Comparison of ENCODE assay signal across 8 cellular contexts in the genomic region with DNA sequence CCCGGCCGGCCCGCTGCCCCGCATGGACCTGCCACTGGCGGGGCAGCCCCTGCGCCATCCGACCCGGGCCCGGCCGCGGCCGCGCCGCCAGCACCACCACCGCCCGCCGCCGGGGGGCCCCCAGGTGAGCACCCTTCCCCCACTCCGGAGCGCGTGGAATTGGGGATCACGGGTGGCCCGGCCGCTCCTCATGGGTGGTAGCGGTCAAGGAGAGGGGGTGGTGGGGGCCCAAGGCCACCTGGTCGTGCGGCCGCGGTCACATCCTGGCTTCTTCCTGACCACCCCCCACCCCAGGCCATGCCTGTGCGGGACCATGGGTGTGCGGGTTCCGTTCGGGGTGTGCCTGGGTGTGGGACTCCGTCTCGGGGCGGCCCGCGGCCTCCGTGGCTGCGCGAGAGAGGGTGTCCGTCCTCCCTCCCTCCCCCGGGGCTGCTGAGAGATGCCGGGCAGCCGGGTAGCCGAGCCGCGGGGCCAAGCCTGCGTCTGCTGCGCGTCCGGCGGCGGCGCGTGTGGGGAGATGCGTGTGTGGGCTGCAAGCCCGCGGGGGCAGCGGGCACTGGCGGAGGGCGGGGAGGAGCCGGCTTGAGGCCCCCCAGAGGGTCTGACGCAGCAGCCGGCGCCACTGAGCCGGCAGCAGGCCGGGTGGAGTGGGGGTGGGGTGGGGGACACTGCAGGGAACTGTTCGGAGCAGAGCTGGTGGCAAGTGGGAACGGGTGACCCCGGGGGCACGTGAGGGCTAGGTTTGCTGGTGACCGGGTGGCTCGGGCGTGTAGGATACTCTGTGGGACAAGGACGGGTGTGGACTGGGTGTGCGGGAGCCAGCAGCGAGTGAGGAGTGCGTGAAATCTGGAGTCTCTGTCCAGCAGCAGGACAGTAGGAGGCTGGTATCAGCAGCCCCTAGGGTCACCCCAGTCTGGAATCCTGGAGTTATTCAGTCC. TPM values are rescaled to one million over a fixed set of nuclear protein-coding genes. Genes with fewer than 3 reads are reported as not detected.
DNase-seq lines count a peak whose midpoint lies in the region; ATAC-seq, FAIRE-seq and TF ChIP-seq lines count a peak whose summit lies in the region.

No MANE protein-coding gene starts in this region.

- DNase-seq in AG04449 (ENCODE audit: low read depth, low spot score) (no peak), HTR-8/SVneo (ENCODE audit: insufficient read length, low spot score) (no peak), cerebellum (ENCODE audit: low spot score) (peak; percentile 67), germinal center (ENCODE audit: low spot score) (no peak)

- CTCF ChIA-PET in AG04449 (lab: Yijun Ruan, JAX) = interaction anchor here (1.3 kb wide), 2 partner anchors 8 to 11 kb away, joined by 3 read pairs; partner anchors contain the start of gene CARMIL2

- peak; percentile 18 for TF ChIP-seq CTCF in AG04449 (IDR thresholded peaks at IDR 0.05; ENCODE audit: insufficient read depth, low read length, missing control alignments)

- ATAC-seq in GM19467 (IDR thresholded peaks at IDR 0.05; ENCODE audit: unreplicated experiment) (no peak), HG03565 (IDR thresholded peaks at IDR 0.05; ENCODE audit: unreplicated experiment) (no peak), esophagus mucosa (no peak)

- peak; percentile 49 for FAIRE-seq in HTR-8/SVneo (lab: Jason Lieb, UNC)

- no peaks in the 10 kb centered on the region for H3K4me1 ChIP-seq in mesodermal cell (ENCODE audit: control insufficient read depth, insufficient read depth, low read length, poor library complexity, severe bottlenecking)

- no peaks in the 10 kb centered on the region for H3K9me3 ChIP-seq in mesodermal cell (ENCODE audit: control insufficient read depth, low read length)

- peak overlapping the region; percentile 59 for H3K4me3 ChIP-seq in AG04449 (ENCODE audit: low read depth, low read length)
- H3K4me3 ChIP-seq in mesodermal cell (ENCODE audit: extremely low read depth, insufficient read depth, low read length, poor library complexity, severe bottlenecking) = peak overlapping the region; percentile 52

- POLR2A ChIA-PET in AG04449 (lab: Yijun Ruan, JAX) = no interaction called here

- H3K27ac ChIP-seq in mesodermal cell (ENCODE audit: low read depth, low read length, severe bottlenecking) = no peak overlapping the region

- peaks cover 7% of the 10 kb centered on the region for H3K36me3 ChIP-seq in mesodermal cell (ENCODE audit: control insufficient read depth, insufficient read depth, low read length)

- WGBS in mesodermal cell (ENCODE audit: insufficient coverage in 2 of 2), 2 experiments = 3 to 4% methylated on average over 56 to 70 of the region's 79 CpGs

RNA-seq across cellular contexts. Expression of gene ACD, which starts 6.7 kb away (rescaled TPM):
- total RNA-seq in cerebellum (17.7 TPM), esophagus mucosa (7.8 TPM)
- 27.2 TPM for polyA plus RNA-seq in mesodermal cell (2013, experiment 1 of 2)
- polyA plus RNA-seq in mesodermal cell (2013, experiment 2 of 2) = 24.9 TPM

RNA-seq across cellular contexts. Expression of gene PARD6A, which starts 7.4 kb away (rescaled TPM):
- total RNA-seq in cerebellum (8.6 TPM), esophagus mucosa (1.8 TPM)
- 0.96 TPM for polyA plus RNA-seq in mesodermal cell (2013, experiment 1 of 2)
- 0.30 TPM for polyA plus RNA-seq in mesodermal cell (2013, experiment 2 of 2)

RNA-seq across cellular contexts. Expression of gene CARMIL2, which starts 8.5 kb away (rescaled TPM):
- 1.3 TPM for total RNA-seq in cerebellum
- 3.9 TPM for polyA plus RNA-seq in mesodermal cell (2013, experiment 1 of 2)
- 4.7 TPM for polyA plus RNA-seq in mesodermal cell (2013, experiment 2 of 2)
- total RNA-seq in esophagus mucosa = 2.4 TPM

RNA-seq across cellular contexts. Expression of gene ENKD1, which starts 13.2 kb away (rescaled TPM):
- total RNA-seq in cerebellum = 10.1 TPM
- polyA plus RNA-seq in mesodermal cell (2013, experiment 1 of 2) = 19.1 TPM
- 14.0 TPM for polyA plus RNA-seq in mesodermal cell (2013, experiment 2 of 2)
- total RNA-seq in esophagus mucosa = 3.8 TPM

RNA-seq across cellular contexts. Expression of gene C16orf86, which starts 13.2 kb away (rescaled TPM):
- 1.4 TPM for total RNA-seq in cerebellum
- polyA plus RNA-seq in mesodermal cell (2013, experiment 1 of 2) = 4.5 TPM
- polyA plus RNA-seq in mesodermal cell (2013, experiment 2 of 2) = 3.6 TPM
- total RNA-seq in esophagus mucosa = 0.84 TPM
